In genomic region chr1:211625040-211625439, GRCh38 we compare ENCODE assay signal across 8 cellular contexts. TPM values are rescaled to one million over a fixed set of nuclear protein-coding genes. Genes with fewer than 3 reads are reported as not detected.
DNase-seq lines count a peak whose midpoint lies in the region; ATAC-seq and TF ChIP-seq lines count a peak whose summit lies in the region.

No MANE protein-coding gene starts in this region.

- TF ChIP-seq CTCF in esophagus squamous epithelium (IDR thresholded peaks at IDR 0.05) (peak in 1 of 6 experiments; percentile 19), vagina (IDR thresholded peaks at IDR 0.05) (peak in 1 of 3 experiments; percentile 20)

- H2BK5ac ChIP-seq in mesenchymal stem cell (ENCODE audit: low read depth, low read length, poor library complexity, severe bottlenecking) = no peak overlapping the region

- intact Hi-C loops in esophagus squamous epithelium (cut with DNase I) (no loop called here), vagina (cut with DNase I) (no loop called here)

- H3K36me3 ChIP-seq in Karpas-422 (ENCODE audit: insufficient read depth, low read length) = no peaks in the 10 kb centered on the region
- H3K36me3 ChIP-seq in mesenchymal stem cell (ENCODE audit: control insufficient read depth in 1 of 2, insufficient read depth in 2 of 2, low read depth in 1 of 2, low read length in 2 of 2) = no peaks in the 10 kb centered on the region
- H3K36me3 ChIP-seq in esophagus squamous epithelium = no peaks in the 10 kb centered on the region
- H3K36me3 ChIP-seq in vagina = no peaks in the 10 kb centered on the region

- H3K4ac ChIP-seq in mesenchymal stem cell (ENCODE audit: low read depth in 1 of 2, low read length in 2 of 2) = no peak overlapping the region

- no peaks in the 10 kb centered on the region for H3K79me2 ChIP-seq in Karpas-422 (ENCODE audit: low read length)

- H3K9me3 Mint-ChIP-seq in activated naive CD8-positive, alpha-beta T cell treated with anti-CD3 and anti-CD28 coated beads, Interleukin-2, amount 50 U/mL, for 24 hours = no peaks in the 10 kb centered on the region

- no peaks in the 10 kb centered on the region for H3K4me1 Mint-ChIP-seq in activated naive CD8-positive, alpha-beta T cell treated with anti-CD3 and anti-CD28 coated beads, Interleukin-2, amount 50 U/mL, for 24 hours

- no peaks in the 10 kb centered on the region for H3K27me3 Mint-ChIP-seq in activated naive CD8-positive, alpha-beta T cell treated with anti-CD3 and anti-CD28 coated beads, Interleukin-2, amount 50 U/mL, for 24 hours

- no peaks in the 10 kb centered on the region for H4K20me1 ChIP-seq in Karpas-422 (ENCODE audit: insufficient read depth, low read depth, low read length)

- H3K27me3 ChIP-seq in Karpas-422 (ENCODE audit: low read length) = no peaks in the 10 kb centered on the region
- H3K27me3 ChIP-seq in mesenchymal stem cell (ENCODE audit: control insufficient read depth in 1 of 2, insufficient read depth in 1 of 2, low read length in 2 of 2) = peaks cover 0 to 3% of the 10 kb centered on the region in 2 experiments
- no peaks in the 10 kb centered on the region for H3K27me3 ChIP-seq in esophagus squamous epithelium
- no peaks in the 10 kb centered on the region for H3K27me3 ChIP-seq in vagina

- no peak overlapping the region for H3K4me3 Mint-ChIP-seq in activated naive CD8-positive, alpha-beta T cell treated with anti-CD3 and anti-CD28 coated beads, Interleukin-2, amount 50 U/mL, for 24 hours

- H2BK15ac ChIP-seq in mesenchymal stem cell (ENCODE audit: low read depth, poor library complexity, severe bottlenecking) = no peak overlapping the region

- no peaks in the 10 kb centered on the region for H3K36me3 Mint-ChIP-seq in activated naive CD8-positive, alpha-beta T cell treated with anti-CD3 and anti-CD28 coated beads, Interleukin-2, amount 50 U/mL, for 24 hours (ENCODE audit: low read depth)

- H2AFZ ChIP-seq in Karpas-422 (ENCODE audit: low read length) (no peak overlapping the region), mesenchymal stem cell (ENCODE audit: low read depth, low read length) (no peak overlapping the region)

- H2BK12ac ChIP-seq in mesenchymal stem cell (ENCODE audit: low read length in 2 of 2) = no peak overlapping the region

- H3K9me3 ChIP-seq in Karpas-422 (ENCODE audit: low read length) (no peaks in the 10 kb centered on the region), mesenchymal stem cell (ENCODE audit: control insufficient read depth, low read length) (no peaks in the 10 kb centered on the region), esophagus squamous epithelium (no peaks in the 10 kb centered on the region), vagina (no peaks in the 10 kb centered on the region)

- no peak overlapping the region for H3K18ac ChIP-seq in mesenchymal stem cell (ENCODE audit: low read depth in 1 of 2, low read length in 2 of 2)

- no peak overlapping the region for H3K23ac ChIP-seq in mesenchymal stem cell (ENCODE audit: low read length in 2 of 2)

- DNase-seq in Daoy (ENCODE audit: low read depth) (peak; percentile 46), Karpas-422 (peak; percentile 71), mesenchymal stem cell (peak; percentile 58), esophagus squamous epithelium (lab: John Stamatoyannopoulos, UW) (no peak), AG08396 (ENCODE audit: low spot score) (no peak), NCI-H1417 treated with DMSO at 0.1 percent for 48 hours (lab: John Stamatoyannopoulos, UW) (no peak), vagina (ENCODE audit: extremely low spot score in 2 of 2) (no peak)
- no peak for DNase-seq in activated naive CD8-positive, alpha-beta T cell treated with anti-CD3 and anti-CD28 coated beads, Interleukin-2, amount 50 U/mL, for 24 hours

- H3K4me1 ChIP-seq in Karpas-422 (ENCODE audit: low read length) = peaks cover 7% of the 10 kb centered on the region; the same call in 1 of the 2 replicates
- H3K4me1 ChIP-seq in mesenchymal stem cell (ENCODE audit: control insufficient read depth, insufficient read depth, low read depth, low read length) = peaks cover 7% of the 10 kb centered on the region
- H3K4me1 ChIP-seq in esophagus squamous epithelium = peaks cover 0 to 14% (median 7%) of the 10 kb centered on the region in 3 donors
- peaks cover 6% of the 10 kb centered on the region for H3K4me1 ChIP-seq in vagina

- no peak overlapping the region for H4K8ac ChIP-seq in mesenchymal stem cell (ENCODE audit: low read length)

- H3K9ac ChIP-seq in Karpas-422 (ENCODE audit: low read length) = no peak overlapping the region
- no peak overlapping the region for H3K9ac ChIP-seq in mesenchymal stem cell (ENCODE audit: low read length)

- H3K4me2 ChIP-seq in Karpas-422 (ENCODE audit: low read depth, low read length, poor library complexity, severe bottlenecking) (no peak overlapping the region), mesenchymal stem cell (ENCODE audit: low read length, poor library complexity, severe bottlenecking) (no peak overlapping the region)

- no peak overlapping the region for H2BK120ac ChIP-seq in mesenchymal stem cell (ENCODE audit: low read depth, low read length)

- H3K27ac ChIP-seq in Karpas-422 (ENCODE audit: low read length) (no peak overlapping the region), mesenchymal stem cell (ENCODE audit: low read length, poor library complexity, severe bottlenecking) (no peak overlapping the region), esophagus squamous epithelium (no peak overlapping the region), vagina (no peak overlapping the region)

- H3K9me2 ChIP-seq in Karpas-422 (replicated peaks; ENCODE audit: insufficient read depth, low read length) = no peaks in the 10 kb centered on the region

- no peak overlapping the region for H4K91ac ChIP-seq in mesenchymal stem cell (ENCODE audit: low read length)

- H3K14ac ChIP-seq in mesenchymal stem cell (ENCODE audit: low read length in 2 of 2) = no peak overlapping the region

- no peaks in the 10 kb centered on the region for H3K79me1 ChIP-seq in mesenchymal stem cell (replicated peaks; ENCODE audit: low read length, poor library complexity, severe bottlenecking)

- H3K4me3 ChIP-seq in Karpas-422 (ENCODE audit: low read length) = no peak overlapping the region
- H3K4me3 ChIP-seq in mesenchymal stem cell (ENCODE audit: insufficient read depth in 1 of 2, low read depth in 1 of 2, low read length in 2 of 2) = no peak overlapping the region
- no peak overlapping the region for H3K4me3 ChIP-seq in esophagus squamous epithelium
- no peak overlapping the region for H3K4me3 ChIP-seq in vagina

- H2AK5ac ChIP-seq in mesenchymal stem cell (ENCODE audit: low read length, severe bottlenecking) = no peak overlapping the region

- no peak overlapping the region for H3K27ac Mint-ChIP-seq in activated naive CD8-positive, alpha-beta T cell treated with anti-CD3 and anti-CD28 coated beads, Interleukin-2, amount 50 U/mL, for 24 hours

- peak; percentile 57 for ATAC-seq in activated naive CD8-positive, alpha-beta T cell treated with anti-CD3 and anti-CD28 coated beads, Interleukin-2, amount 50 U/mL, for 24 hours

- TF ChIP-seq POLR2A in esophagus squamous epithelium (IDR thresholded peaks at IDR 0.05) (no peak), vagina (IDR thresholded peaks at IDR 0.05) (no peak)

- 91% methylated on average over 1 of the region's 2 CpGs for WGBS in mesenchymal stem cell
- 67 to 78% methylated on average over 2 of the region's 2 CpGs for WGBS in esophagus squamous epithelium, 2 donors

RNA-seq across cellular contexts. Expression of gene SLC30A1, which starts 46.1 kb away (rescaled TPM):
- 11.3 and 18.2 TPM in 2 replicates for total RNA-seq in Daoy (2014; rRNA removed; shearing (Covaris generic))
- 8.0 and 16.7 TPM in 2 replicates for total RNA-seq in Karpas-422 (2014; rRNA removed; shearing (Covaris generic); ENCODE audit: low replicate concordance)
- polyA plus RNA-seq in mesenchymal stem cell (2013, experiment 1 of 2) = 6.8 TPM
- polyA plus RNA-seq in mesenchymal stem cell (2013, experiment 2 of 2) = 7.1 TPM
- total RNA-seq in esophagus squamous epithelium (10 to 100 TPM in 2 of 4 donors, 1 to 10 TPM in 2; 8.3 to 12.4 (median 10.3) TPM), vagina (19.2 TPM)

RNA-seq across cellular contexts. Expression of gene NEK2, which starts 50.4 kb away (rescaled TPM):
- 97.8 and 151 TPM in 2 replicates for total RNA-seq in Daoy (2014; rRNA removed; shearing (Covaris generic))
- total RNA-seq in Karpas-422 (2014; rRNA removed; shearing (Covaris generic); ENCODE audit: low replicate concordance) = 25.9 and 35.0 TPM in 2 replicates
- polyA plus RNA-seq in mesenchymal stem cell (2013, experiment 1 of 2) = 1.8 TPM
- 2.1 TPM for polyA plus RNA-seq in mesenchymal stem cell (2013, experiment 2 of 2)
- total RNA-seq in esophagus squamous epithelium (10 to 100 TPM in 1 of 4 donors, 1 to 10 TPM in 3; 2.4 to 11.8 (median 6.5) TPM), vagina (1.7 TPM)

Comparison
In these comparisons a context has a peak if more than half of its experiments do, and no peak if none do; other contexts are left out.
1. DNase-seq: peak in Daoy (single experiment), Karpas-422 (single experiment) and mesenchymal stem cell (single experiment); none in activated naive CD8-positive, alpha-beta T cell treated with anti-CD3 and anti-CD28 coated beads, Interleukin-2, amount 50 U/mL, for 24 hours (single experiment), esophagus squamous epithelium (single experiment), AG08396 (single experiment), NCI-H1417 treated with DMSO at 0.1 percent for 48 hours (single experiment) and vagina (0 of 2).